16 cellular contexts compared by ENCODE assay signal in genomic region chr5:74390822-74391221, GRCh38.
DNase-seq lines count a peak whose midpoint lies in the region; FAIRE-seq and TF ChIP-seq lines count a peak whose summit lies in the region.
"Had no signal": no experiment of that assay in that cellular context is flagged by ENCODE, and none has a peak within 500 bp of the region (broad histone marks: within the 10 kb centered on the region; RNA-seq: fewer than 3 reads in every experiment).

No MANE protein-coding gene starts in this region.

- no peaks in the 10 kb centered on the region for H3K27me3 Mint-ChIP-seq in astrocyte (ENCODE audit: low read depth, unreplicated experiment)

- peaks cover 52% of the 10 kb centered on the region for H3K4me1 Mint-ChIP-seq in astrocyte (ENCODE audit: low read depth, unreplicated experiment)
- H3K4me1 Mint-ChIP-seq: CD4-positive, CD25-positive, alpha-beta regulatory T cell had no signal

- H3K36me3 ChIP-seq in astrocyte (ENCODE audit: insufficient read depth, low read length) = no peaks in the 10 kb centered on the region
- H3K36me3 ChIP-seq in liver (ENCODE audit: control insufficient read depth in 4 of 4, insufficient read depth in 3 of 4, low read depth in 1 of 4, low read length in 3 of 4) = no peaks in the 10 kb centered on the region
- no peaks in the 10 kb centered on the region for H3K36me3 ChIP-seq in WERI-Rb-1
- H3K36me3 ChIP-seq: BLaER1 treated with 17β-estradiol and CSF1 and Interleukin-3, amounts not matched to agents 10 nM and 100 nM had no signal

- H3K9me3 ChIP-seq in astrocyte (ENCODE audit: insufficient read depth, low read depth, low read length) (no peaks in the 10 kb centered on the region), liver (ENCODE audit: control insufficient read depth in 4 of 4, low read length in 3 of 4) (no peaks in the 10 kb centered on the region), WERI-Rb-1 (ENCODE audit: severe bottlenecking) (peaks cover 11% of the 10 kb centered on the region)
- H3K9me3 ChIP-seq: BLaER1 treated with 17β-estradiol and CSF1 and Interleukin-3, amounts not matched to agents 10 nM and 100 nM had no signal

- no peaks in the 10 kb centered on the region for H4K20me1 ChIP-seq in astrocyte (ENCODE audit: insufficient read depth, low read length)
- H4K20me1 ChIP-seq: BLaER1 treated with 17β-estradiol and CSF1 and Interleukin-3, amounts not matched to agents 10 nM and 100 nM had no signal

- H3K27ac ChIP-seq in astrocyte (ENCODE audit: low read depth, low read length) = no peak overlapping the region
- H3K27ac ChIP-seq in liver (ENCODE audit: low read depth in 1 of 2, low read length in 2 of 2) = no peak overlapping the region
- H3K27ac ChIP-seq in WERI-Rb-1 = no peak overlapping the region
- H3K27ac ChIP-seq: BLaER1 treated with 17β-estradiol and CSF1 and Interleukin-3, amounts not matched to agents 10 nM and 100 nM had no signal

- H2AFZ ChIP-seq in astrocyte (ENCODE audit: low read depth, low read length) = no peak overlapping the region
- H2AFZ ChIP-seq: GM23338 had no signal

- H3K79me2 ChIP-seq in astrocyte (ENCODE audit: insufficient read depth, low read length) = no peaks in the 10 kb centered on the region

- WGBS in liver = 66% methylated on average over 2 of the region's 2 CpGs

- H3K9ac ChIP-seq in astrocyte (ENCODE audit: low read length) (no peak overlapping the region), liver (ENCODE audit: low read depth in 1 of 2, low read length in 2 of 2) (no peak overlapping the region)
- H3K9ac ChIP-seq: BLaER1 treated with 17β-estradiol and CSF1 and Interleukin-3, amounts not matched to agents 10 nM and 100 nM had no signal

- H3K4me2 ChIP-seq in astrocyte (ENCODE audit: low read length) = no peak overlapping the region
- H3K4me2 ChIP-seq: BLaER1 treated with 17β-estradiol and CSF1 and Interleukin-3, amounts not matched to agents 10 nM and 100 nM; GM23338 had no signal

- no peaks in the 10 kb centered on the region for H3K36me3 Mint-ChIP-seq in astrocyte (ENCODE audit: low read depth, unreplicated experiment)
- H3K36me3 Mint-ChIP-seq: CD4-positive, CD25-positive, alpha-beta regulatory T cell had no signal

- TF ChIP-seq CTCF in astrocyte (IDR thresholded peaks at IDR 0.05; ENCODE audit: insufficient read depth, low read depth, low read length) (no peak), liver (IDR thresholded peaks at IDR 0.05; ENCODE audit: low read depth, low read length, missing input control) (no peak), WERI-Rb-1 (IDR thresholded peaks at IDR 0.05; ENCODE audit: low read depth, low read length) (no peak)

- H3K4me3 ChIP-seq in astrocyte (ENCODE audit: insufficient read depth, low read depth, low read length) (no peak overlapping the region), liver (ENCODE audit: low read depth in 1 of 3, low read length in 3 of 3) (no peak overlapping the region), WERI-Rb-1 (ENCODE audit: low read depth, low read length) (no peak overlapping the region)
- H3K4me3 ChIP-seq: BLaER1 treated with 17β-estradiol and CSF1 and Interleukin-3, amounts not matched to agents 10 nM and 100 nM; GM12878; GM23338 had no signal

- TF ChIP-seq RAD21 in liver (IDR thresholded peaks at IDR 0.05) = no peak

- no peak overlapping the region for H3K27ac Mint-ChIP-seq in astrocyte (ENCODE audit: unreplicated experiment)
- H3K27ac Mint-ChIP-seq: CD4-positive, CD25-positive, alpha-beta regulatory T cell; GM23338 had no signal

- H3K4me1 ChIP-seq in astrocyte (ENCODE audit: insufficient read depth, low read length) (peaks cover 32% of the 10 kb centered on the region), liver (ENCODE audit: control insufficient read depth in 4 of 4, insufficient read depth in 4 of 4, low read length in 3 of 4) (peaks cover 0 to 3% (median 0%) of the 10 kb centered on the region in 4 donors)

- no peak overlapping the region for H3K4me3 Mint-ChIP-seq in astrocyte (ENCODE audit: unreplicated experiment)
- H3K4me3 Mint-ChIP-seq: CD4-positive, CD25-positive, alpha-beta regulatory T cell; GM23338 had no signal

- H3K9me3 Mint-ChIP-seq in astrocyte (ENCODE audit: unreplicated experiment) = no peaks in the 10 kb centered on the region
- H3K9me3 Mint-ChIP-seq: CD4-positive, CD25-positive, alpha-beta regulatory T cell; GM23338 had no signal

- peak; percentile 42 for DNase-seq in LHCN-M2 (ENCODE audit: low read depth)
- peak; percentile 49 for DNase-seq in astrocyte (ENCODE audit: low read depth)
- no peak for DNase-seq in DMS114 treated with DMSO at 0.1 percent for 48 hours (lab: John Stamatoyannopoulos, UW; ENCODE audit: unreplicated experiment)
- DNase-seq in stimulated activated CD4-positive, alpha-beta T cell treated with anti-CD3 and anti-CD28 coated beads, Interleukin-12 subunit alpha, Interleukin-12 subunit beta, amount 100 ng/mL, for 4 hours = no peak
- DNase-seq in WERI-Rb-1 = no peak
- DNase-seq: CD4-positive, CD25-positive, alpha-beta regulatory T cell; DMS 273 treated with DMSO at 0.1 percent for 48 hours; DMS79; H7; KBM-7 had no signal

- H3K27me3 ChIP-seq in astrocyte (ENCODE audit: insufficient read depth, low read length) = no peaks in the 10 kb centered on the region
- H3K27me3 ChIP-seq in liver (ENCODE audit: control insufficient read depth in 4 of 4, insufficient read depth in 4 of 4, low read length in 3 of 4) = no peaks in the 10 kb centered on the region
- no peaks in the 10 kb centered on the region for H3K27me3 ChIP-seq in WERI-Rb-1 (ENCODE audit: insufficient read depth, low read depth, severe bottlenecking)
- H3K27me3 ChIP-seq: BLaER1 treated with 17β-estradiol and CSF1 and Interleukin-3, amounts not matched to agents 10 nM and 100 nM had no signal

- no peak for FAIRE-seq in astrocyte (lab: Jason Lieb, UNC)
- FAIRE-seq: GM12878, GM18507, HTR-8/SVneo had no signal

TF ChIP-seq in liver, 16 proteins besides CTCF, POLR2A, EP300 and RAD21:
- TF ChIP-seq REST (IDR thresholded peaks at IDR 0.05) (peak; percentile 63), MAX (IDR thresholded peaks at IDR 0.05) (no peak), ZBTB33 (IDR thresholded peaks at IDR 0.05) (no peak)

Comparison
In these comparisons a context has a peak if more than half of its experiments do, and no peak if none do; other contexts are left out.
1. DNase-seq: peak in LHCN-M2 (single experiment) and astrocyte (single experiment); none in DMS114 treated with DMSO at 0.1 percent for 48 hours (single experiment), stimulated activated CD4-positive, alpha-beta T cell treated with anti-CD3 and anti-CD28 coated beads, Interleukin-12 subunit alpha, Interleukin-12 subunit beta, amount 100 ng/mL, for 4 hours (single experiment) and WERI-Rb-1 (single experiment).